In the genomic region with DNA sequence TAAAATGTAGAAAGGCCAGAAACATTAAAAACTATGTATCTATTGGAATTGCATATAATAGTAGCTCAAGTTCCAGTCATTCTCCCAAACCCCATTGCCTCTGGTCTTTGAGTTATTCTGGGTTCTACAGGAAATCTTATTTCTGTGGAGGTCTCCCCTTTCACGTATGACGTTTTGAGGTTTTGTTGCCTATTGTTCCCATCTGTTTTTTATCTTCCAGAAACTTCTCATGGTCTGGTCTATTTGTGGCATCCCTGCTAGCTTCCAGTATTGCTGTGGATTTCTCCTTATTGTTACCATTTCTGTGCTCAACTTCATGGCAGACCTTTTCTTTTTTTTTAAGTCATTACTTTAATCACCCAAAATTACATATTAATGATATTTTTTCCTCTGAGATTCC, we compare ENCODE assay signal across 18 cellular contexts. TPM values are rescaled to one million over a fixed set of nuclear protein-coding genes. Genes with fewer than 3 reads are reported as not detected.
DNase-seq lines count a peak whose midpoint lies in the region; ATAC-seq and TF ChIP-seq lines count a peak whose summit lies in the region.
"Had no signal": no experiment of that assay in that cellular context is flagged by ENCODE, and none has a peak within 500 bp of the region (broad histone marks: within the 10 kb centered on the region; RNA-seq: fewer than 3 reads in every experiment).

No MANE protein-coding gene starts in this region.

- no peak overlapping the region for H3K4me3 Mint-ChIP-seq in activated naive CD4-positive, alpha-beta T cell treated with anti-CD3 and anti-CD28 coated beads, Interleukin-2, amount 10 ng/mL, durations not matched to agents 7 days and 5 days
- no peak overlapping the region for H3K4me3 Mint-ChIP-seq in endothelial cell (ENCODE audit: unreplicated experiment)
- H3K4me3 Mint-ChIP-seq: CD4-positive, alpha-beta memory T cell; HFFc6 had no signal

- H2AFZ ChIP-seq in mammary epithelial cell (ENCODE audit: low read depth, low read length) = no peak overlapping the region

- H3K4me1 Mint-ChIP-seq in activated naive CD4-positive, alpha-beta T cell treated with anti-CD3 and anti-CD28 coated beads, Interleukin-2, amount 10 ng/mL, durations not matched to agents 7 days and 5 days = no peaks in the 10 kb centered on the region
- H3K4me1 Mint-ChIP-seq in endothelial cell (ENCODE audit: unreplicated experiment) = no peaks in the 10 kb centered on the region
- H3K4me1 Mint-ChIP-seq: CD4-positive, alpha-beta memory T cell had no signal

- no TSS peak for BruUV-seq in mammary epithelial cell (replicated peaks; lab: Mats Ljungman, UMichigan)

- H3K36me3 Mint-ChIP-seq in activated naive CD4-positive, alpha-beta T cell treated with anti-CD3 and anti-CD28 coated beads, Interleukin-2, amount 10 ng/mL, durations not matched to agents 7 days and 5 days = peaks cover 30% of the 10 kb centered on the region
- no peaks in the 10 kb centered on the region for H3K36me3 Mint-ChIP-seq in endothelial cell (ENCODE audit: low read depth, unreplicated experiment)
- H3K36me3 Mint-ChIP-seq: CD4-positive, alpha-beta memory T cell had no signal

- H3K4me1 ChIP-seq in tibial artery (peaks cover 0 to 38% (median 2%) of the 10 kb centered on the region in 4 donors), mammary epithelial cell (ENCODE audit: insufficient read depth, low read length) (no peaks in the 10 kb centered on the region)
- H3K4me1 ChIP-seq: HAP-1 had no signal

- 100% methylated on average over 2 of the region's 2 CpGs for WGBS in mammary epithelial cell (ENCODE audit: low coverage, missing lambda C conversion rate)

- no peak for DNase-seq in activated naive CD4-positive, alpha-beta T cell treated with anti-CD3 and anti-CD28 coated beads, Interleukin-2, amount 10 ng/mL, durations not matched to agents 7 days and 5 days
- no peak for DNase-seq in activated naive CD4-positive, alpha-beta T cell treated with anti-CD3 and anti-CD28 coated beads, Interleukin-2, amount 50 U/mL, for 16 hours
- DNase-seq in endothelial cell (ENCODE audit: low spot score) (no peak), fibroblast of peridontal ligament (ENCODE audit: extremely low read depth) (peak; percentile 66), tibial artery (no peak), mammary epithelial cell (no peak)
- DNase-seq: ACHN; C1 segment of cervical spinal cord; Caco-2; CD4-positive, alpha-beta memory T cell; DMS153; DND-41; GOT3; HFFc6 had no signal

- H3K4me2 ChIP-seq in mammary epithelial cell (ENCODE audit: insufficient read depth, low read depth, low read length) = no peak overlapping the region

- no peaks in the 10 kb centered on the region for H3K79me2 ChIP-seq in mammary epithelial cell (ENCODE audit: insufficient read depth, low read length)

- no peaks in the 10 kb centered on the region for H3K9me3 ChIP-seq in tibial artery
- no peaks in the 10 kb centered on the region for H3K9me3 ChIP-seq in mammary epithelial cell (replicated peaks; ENCODE audit: insufficient read depth, low read length)
- H3K9me3 ChIP-seq: Caco-2, HAP-1 had no signal

- H3K9me3 Mint-ChIP-seq in activated naive CD4-positive, alpha-beta T cell treated with anti-CD3 and anti-CD28 coated beads, Interleukin-2, amount 10 ng/mL, durations not matched to agents 7 days and 5 days = no peaks in the 10 kb centered on the region
- no peaks in the 10 kb centered on the region for H3K9me3 Mint-ChIP-seq in endothelial cell (ENCODE audit: unreplicated experiment)
- H3K9me3 Mint-ChIP-seq: CD4-positive, alpha-beta memory T cell; HFFc6 had no signal

- CTCF ChIA-PET in activated naive CD4-positive, alpha-beta T cell treated with anti-CD3 and anti-CD28 coated beads, Interleukin-2, amount 10 ng/mL, durations not matched to agents 7 days and 5 days (lab: Charles Lee) = interaction anchor here (1.3 to 1.9 kb wide), 2 partner anchors 8 to 377 kb away, joined by 5 to 7 read pairs; no protein-coding TSS in a partner anchor
- CTCF ChIA-PET in mammary epithelial cell (lab: Charles Lee; ENCODE audit: low non-redundant PET) = no interaction called here

- H3K27me3 ChIP-seq in tibial artery (no peaks in the 10 kb centered on the region), mammary epithelial cell (ENCODE audit: insufficient read depth, low read length) (no peaks in the 10 kb centered on the region)

- dilution Hi-C loops in mammary epithelial cell (cut with HindIII; ENCODE audit: low sequenced_read_pairs) = no loop called here

- in situ Hi-C loops in mammary epithelial cell (cut with MboI; ENCODE audit: low sequenced_read_pairs in 2 of 2) = loop anchor here (10.0 kb wide), 1 partner anchor 216 kb away; no protein-coding TSS in a partner anchor

- no peaks in the 10 kb centered on the region for H3K27me3 Mint-ChIP-seq in activated naive CD4-positive, alpha-beta T cell treated with anti-CD3 and anti-CD28 coated beads, Interleukin-2, amount 10 ng/mL, durations not matched to agents 7 days and 5 days
- no peaks in the 10 kb centered on the region for H3K27me3 Mint-ChIP-seq in endothelial cell (ENCODE audit: unreplicated experiment)
- H3K27me3 Mint-ChIP-seq: CD4-positive, alpha-beta memory T cell had no signal

- H3K27ac ChIP-seq in tibial artery = peak overlapping the region; percentile 66 to 75
- no peak overlapping the region for H3K27ac ChIP-seq in mammary epithelial cell (ENCODE audit: insufficient read depth, low read depth, low read length)
- H3K27ac ChIP-seq: 22Rv1 had no signal

- no peak overlapping the region for H3K9ac ChIP-seq in mammary epithelial cell (ENCODE audit: insufficient read depth, low read length)

- peak overlapping the region; percentile 20 for H3K27ac Mint-ChIP-seq in activated naive CD4-positive, alpha-beta T cell treated with anti-CD3 and anti-CD28 coated beads, Interleukin-2, amount 10 ng/mL, durations not matched to agents 7 days and 5 days
- H3K27ac Mint-ChIP-seq in endothelial cell (ENCODE audit: unreplicated experiment) = peak overlapping the region; percentile 28
- H3K27ac Mint-ChIP-seq: CD4-positive, alpha-beta memory T cell; HFFc6 had no signal

- ATAC-seq in GM19395 (IDR thresholded peaks at IDR 0.05; ENCODE audit: unreplicated experiment) (no peak), GM21619 (IDR thresholded peaks at IDR 0.05; ENCODE audit: unreplicated experiment) (no peak)

- no peaks in the 10 kb centered on the region for H3K36me3 ChIP-seq in tibial artery
- peaks cover 14% of the 10 kb centered on the region for H3K36me3 ChIP-seq in mammary epithelial cell (ENCODE audit: insufficient read depth, low read length)

- H3K4me3 ChIP-seq in tibial artery (no peak overlapping the region), mammary epithelial cell (replicated peaks in 1 of 3; ENCODE audit: insufficient read depth in 1 of 3, low read depth in 2 of 3, low read length in 3 of 3) (no peak overlapping the region)
- H3K4me3 ChIP-seq: HAP-1 had no signal

- H4K20me1 ChIP-seq in mammary epithelial cell (ENCODE audit: insufficient read depth, low read length) = no peaks in the 10 kb centered on the region

- intact Hi-C loops in tibial artery (cut with DNase I; ENCODE audit: low total_unique reads) (no loop called here), mammary epithelial cell (cut with micrococcal nuclease) (loop anchor here (10.0 kb wide), 1 partner anchor 706 kb away; no protein-coding TSS in a partner anchor)

- TF ChIP-seq CTCF in endothelial cell (IDR thresholded peaks at IDR 0.05; ENCODE audit: unreplicated experiment) (no peak), tibial artery (IDR thresholded peaks at IDR 0.05) (no peak), mammary epithelial cell (conservative IDR thresholded peaks at IDR 0.05 in 1 of 2, IDR thresholded peaks at IDR 0.05 in 1 of 2; ENCODE audit: extremely low read depth in 1 of 2, insufficient read depth in 1 of 2, low read depth in 1 of 2, low read length in 2 of 2) (no peak)

RNA-seq across cellular contexts. Expression of a gene that starts 43.3 kb away (rescaled TPM):
- total RNA-seq in endothelial cell (ENCODE audit: unreplicated experiment) (11.6 TPM), mammary epithelial cell (10 to 100 TPM in 1 of 2 donors, 1 to 10 TPM in 1; 3.2 to 24.6 TPM)
- 46.9 TPM for polyA plus RNA-seq in mammary epithelial cell
- polyA minus RNA-seq in mammary epithelial cell = 76.5 TPM

RNA-seq across cellular contexts. Expression of a gene that starts 43.5 kb away (rescaled TPM):
- total RNA-seq in endothelial cell (ENCODE audit: unreplicated experiment) (8.9 TPM), mammary epithelial cell (10 to 100 TPM; 16.8 to 24.3 TPM)
- polyA plus RNA-seq in mammary epithelial cell = 21.8 TPM
- 58.8 TPM for polyA minus RNA-seq in mammary epithelial cell
